ENCODE assay signal across 1 cellular context in the genomic region with DNA sequence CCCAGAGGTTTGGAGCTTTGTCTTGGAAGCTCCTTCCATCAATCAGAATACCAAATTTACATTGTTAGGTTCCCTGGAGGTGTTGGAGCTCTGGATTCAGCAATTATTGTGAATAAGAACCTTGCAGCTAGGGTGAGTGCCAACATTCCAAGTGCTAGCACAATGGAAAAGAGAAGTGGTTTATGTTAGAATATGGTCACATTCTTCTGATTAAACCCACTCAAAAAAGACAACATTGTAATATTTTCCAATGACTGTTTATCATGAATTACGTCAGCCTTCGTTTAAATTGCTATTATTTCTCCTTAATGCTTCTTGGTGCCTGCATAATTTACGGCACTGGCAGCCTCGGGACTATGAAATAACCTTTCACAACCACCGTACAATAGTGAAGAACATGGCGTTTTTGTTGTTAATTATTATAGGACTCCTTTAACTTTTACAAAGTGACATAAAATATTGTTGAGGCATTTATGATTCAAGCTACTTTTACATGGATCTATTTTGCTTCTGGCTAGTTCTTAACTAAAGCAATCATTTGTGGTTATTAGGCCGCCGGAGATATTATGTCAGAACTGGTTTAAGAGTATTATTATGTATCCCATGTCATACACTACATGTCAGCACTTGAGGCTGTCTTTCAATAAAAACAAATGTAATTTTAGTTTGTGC.
A peak's percentile ranks its signal among the peaks of the same experiment; 100 is the strongest.
TF ChIP-seq lines count a peak whose summit lies in the region.

No MANE protein-coding gene starts in this region.

TF ChIP-seq in HEK293, 187 proteins besides CTCF, POLR2A, EP300 and RAD21 (continued from another document and continues in another):
- TF ChIP-seq ZNF23 (tag by site-specific recombination; IDR thresholded peaks at IDR 0.05; ENCODE audit: borderline replicate concordance) = no peak
- no peak for TF ChIP-seq ZNF155 (tag by site-specific recombination; IDR thresholded peaks at IDR 0.05)
- TF ChIP-seq ZNF391 (tag by site-specific recombination; IDR thresholded peaks at IDR 0.05; ENCODE audit: borderline replicate concordance, low read depth) = no peak; the same call in 1 of the 2 replicates
- TF ChIP-seq ZNF677 (tag by site-specific recombination; IDR thresholded peaks at IDR 0.05) = no peak
- TF ChIP-seq, protein P1, sequence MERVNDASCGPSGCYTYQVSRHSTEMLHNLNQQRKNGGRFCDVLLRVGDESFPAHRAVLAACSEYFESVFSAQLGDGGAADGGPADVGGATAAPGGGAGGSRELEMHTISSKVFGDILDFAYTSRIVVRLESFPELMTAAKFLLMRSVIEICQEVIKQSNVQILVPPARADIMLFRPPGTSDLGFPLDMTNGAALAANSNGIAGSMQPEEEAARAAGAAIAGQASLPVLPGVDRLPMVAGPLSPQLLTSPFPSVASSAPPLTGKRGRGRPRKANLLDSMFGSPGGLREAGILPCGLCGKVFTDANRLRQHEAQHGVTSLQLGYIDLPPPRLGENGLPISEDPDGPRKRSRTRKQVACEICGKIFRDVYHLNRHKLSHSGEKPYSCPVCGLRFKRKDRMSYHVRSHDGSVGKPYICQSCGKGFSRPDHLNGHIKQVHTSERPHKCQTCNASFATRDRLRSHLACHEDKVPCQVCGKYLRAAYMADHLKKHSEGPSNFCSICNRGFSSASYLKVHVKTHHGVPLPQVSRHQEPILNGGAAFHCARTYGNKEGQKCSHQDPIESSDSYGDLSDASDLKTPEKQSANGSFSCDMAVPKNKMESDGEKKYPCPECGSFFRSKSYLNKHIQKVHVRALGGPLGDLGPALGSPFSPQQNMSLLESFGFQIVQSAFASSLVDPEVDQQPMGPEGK (tag by site-specific recombination; IDR thresholded peaks at IDR 0.05) = no peak
- no peak for TF ChIP-seq ZNF202 (tag by site-specific recombination; IDR thresholded peaks at IDR 0.05; ENCODE audit: borderline replicate concordance)
- TF ChIP-seq GFI1B (tag by site-specific recombination; IDR thresholded peaks at IDR 0.05) = no peak
- TF ChIP-seq, protein P2, sequence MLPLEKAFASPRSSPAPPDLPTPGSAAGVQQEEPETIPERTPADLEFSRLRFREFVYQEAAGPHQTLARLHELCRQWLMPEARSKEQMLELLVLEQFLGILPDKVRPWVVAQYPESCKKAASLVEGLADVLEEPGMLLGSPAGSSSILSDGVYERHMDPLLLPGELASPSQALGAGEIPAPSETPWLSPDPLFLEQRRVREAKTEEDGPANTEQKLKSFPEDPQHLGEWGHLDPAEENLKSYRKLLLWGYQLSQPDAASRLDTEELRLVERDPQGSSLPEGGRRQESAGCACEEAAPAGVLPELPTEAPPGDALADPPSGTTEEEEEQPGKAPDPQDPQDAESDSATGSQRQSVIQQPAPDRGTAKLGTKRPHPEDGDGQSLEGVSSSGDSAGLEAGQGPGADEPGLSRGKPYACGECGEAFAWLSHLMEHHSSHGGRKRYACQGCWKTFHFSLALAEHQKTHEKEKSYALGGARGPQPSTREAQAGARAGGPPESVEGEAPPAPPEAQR (tag by site-specific recombination; IDR thresholded peaks at IDR 0.05) = no peak
- TF ChIP-seq ZNF157 (tag by site-specific recombination; IDR thresholded peaks at IDR 0.05) = no peak
- TF ChIP-seq ZNF768 (tag by site-specific recombination; IDR thresholded peaks at IDR 0.05) = no peak
- no peak for TF ChIP-seq ZNF350 (tag by site-specific recombination; IDR thresholded peaks at IDR 0.05)
- TF ChIP-seq ZNF654 (tag by site-specific recombination; IDR thresholded peaks at IDR 0.05; ENCODE audit: low read depth) = 0 out of 2 replicates have a peak, but pooled peaks have one; percentile 6
- no peak for TF ChIP-seq YY2 (tag by site-specific recombination; IDR thresholded peaks at IDR 0.05)
- TF ChIP-seq MZF1 (tag by site-specific recombination; IDR thresholded peaks at IDR 0.05; ENCODE audit: borderline replicate concordance) = no peak
- no peak for TF ChIP-seq ZBTB48 (tag by site-specific recombination; IDR thresholded peaks at IDR 0.05)
- peak; percentile 88 for TF ChIP-seq OSR2 (tag by site-specific recombination; IDR thresholded peaks at IDR 0.05)
- TF ChIP-seq, protein P3, sequence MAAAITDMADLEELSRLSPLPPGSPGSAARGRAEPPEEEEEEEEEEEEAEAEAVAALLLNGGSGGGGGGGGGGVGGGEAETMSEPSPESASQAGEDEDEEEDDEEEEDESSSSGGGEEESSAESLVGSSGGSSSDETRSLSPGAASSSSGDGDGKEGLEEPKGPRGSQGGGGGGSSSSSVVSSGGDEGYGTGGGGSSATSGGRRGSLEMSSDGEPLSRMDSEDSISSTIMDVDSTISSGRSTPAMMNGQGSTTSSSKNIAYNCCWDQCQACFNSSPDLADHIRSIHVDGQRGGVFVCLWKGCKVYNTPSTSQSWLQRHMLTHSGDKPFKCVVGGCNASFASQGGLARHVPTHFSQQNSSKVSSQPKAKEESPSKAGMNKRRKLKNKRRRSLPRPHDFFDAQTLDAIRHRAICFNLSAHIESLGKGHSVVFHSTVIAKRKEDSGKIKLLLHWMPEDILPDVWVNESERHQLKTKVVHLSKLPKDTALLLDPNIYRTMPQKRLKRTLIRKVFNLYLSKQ (tag by site-specific recombination; IDR thresholded peaks at IDR 0.05; ENCODE audit: borderline replicate concordance) = 0 out of 2 replicates have a peak, but pooled peaks have one; percentile 44
- TF ChIP-seq ZFP37 (tag by site-specific recombination; IDR thresholded peaks at IDR 0.05) = no peak
- TF ChIP-seq ZNF548 (tag by site-specific recombination; IDR thresholded peaks at IDR 0.05) = no peak
- TF ChIP-seq ZNF223 (tag by site-specific recombination; IDR thresholded peaks at IDR 0.05) = no peak
- TF ChIP-seq ZNF501 (tag by site-specific recombination; IDR thresholded peaks at IDR 0.05) = 0 out of 2 replicates have a peak, but pooled peaks have one; percentile 21
- TF ChIP-seq ZNF274 (IDR thresholded peaks at IDR 0.05; ENCODE audit: low read length) = no peak
- TF ChIP-seq ZNF274 (tag by site-specific recombination; IDR thresholded peaks at IDR 0.05; ENCODE audit: borderline replicate concordance) = no peak
- TF ChIP-seq REPIN1 (tag by site-specific recombination; IDR thresholded peaks at IDR 0.05; ENCODE audit: low read depth) = no peak; the same call in 1 of the 2 replicates
- no peak; the same call in 1 of the 2 replicates for TF ChIP-seq SCRT2 (tag by site-specific recombination; IDR thresholded peaks at IDR 0.05)
- TF ChIP-seq, protein P4, sequence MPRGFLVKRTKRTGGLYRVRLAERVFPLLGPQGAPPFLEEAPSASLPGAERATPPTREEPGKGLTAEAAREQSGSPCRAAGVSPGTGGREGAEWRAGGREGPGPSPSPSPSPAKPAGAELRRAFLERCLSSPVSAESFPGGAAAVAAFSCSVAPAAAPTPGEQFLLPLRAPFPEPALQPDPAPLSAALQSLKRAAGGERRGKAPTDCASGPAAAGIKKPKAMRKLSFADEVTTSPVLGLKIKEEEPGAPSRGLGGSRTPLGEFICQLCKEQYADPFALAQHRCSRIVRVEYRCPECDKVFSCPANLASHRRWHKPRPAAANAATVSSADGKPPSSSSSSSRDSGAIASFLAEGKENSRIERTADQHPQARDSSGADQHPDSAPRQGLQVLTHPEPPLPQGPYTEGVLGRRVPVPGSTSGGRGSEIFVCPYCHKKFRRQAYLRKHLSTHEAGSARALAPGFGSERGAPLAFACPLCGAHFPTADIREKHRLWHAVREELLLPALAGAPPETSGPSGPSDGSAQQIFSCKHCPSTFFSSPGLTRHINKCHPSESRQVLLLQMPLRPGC (tag by site-specific recombination; IDR thresholded peaks at IDR 0.05) = peak; percentile 84
- TF ChIP-seq, protein P5, sequence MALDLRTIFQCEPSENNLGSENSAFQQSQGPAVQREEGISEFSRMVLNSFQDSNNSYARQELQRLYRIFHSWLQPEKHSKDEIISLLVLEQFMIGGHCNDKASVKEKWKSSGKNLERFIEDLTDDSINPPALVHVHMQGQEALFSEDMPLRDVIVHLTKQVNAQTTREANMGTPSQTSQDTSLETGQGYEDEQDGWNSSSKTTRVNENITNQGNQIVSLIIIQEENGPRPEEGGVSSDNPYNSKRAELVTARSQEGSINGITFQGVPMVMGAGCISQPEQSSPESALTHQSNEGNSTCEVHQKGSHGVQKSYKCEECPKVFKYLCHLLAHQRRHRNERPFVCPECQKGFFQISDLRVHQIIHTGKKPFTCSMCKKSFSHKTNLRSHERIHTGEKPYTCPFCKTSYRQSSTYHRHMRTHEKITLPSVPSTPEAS (tag by site-specific recombination; IDR thresholded peaks at IDR 0.05) = no peak
- no peak for TF ChIP-seq ZNF169 (tag by site-specific recombination; IDR thresholded peaks at IDR 0.05)
- TF ChIP-seq ZNF561 (tag by site-specific recombination; IDR thresholded peaks at IDR 0.05; ENCODE audit: borderline replicate concordance) = no peak
- no peak for TF ChIP-seq RBAK (tag by site-specific recombination; IDR thresholded peaks at IDR 0.05)
- TF ChIP-seq ZNF529 (tag by site-specific recombination; IDR thresholded peaks at IDR 0.05; ENCODE audit: insufficient replicate concordance) = no peak
- TF ChIP-seq ZNF324 (tag by site-specific recombination; IDR thresholded peaks at IDR 0.05) = no peak
- TF ChIP-seq ZNF555 (tag by site-specific recombination; conservative IDR thresholded peaks at IDR 0.05) = no peak
- TF ChIP-seq EGR2 (tag by site-specific recombination; IDR thresholded peaks at IDR 0.05; ENCODE audit: low read depth) = no peak
- TF ChIP-seq ZBTB8A (tag by site-specific recombination; IDR thresholded peaks at IDR 0.05) = peak; percentile 37
- TF ChIP-seq ZNF211 (tag by site-specific recombination; IDR thresholded peaks at IDR 0.05; ENCODE audit: low read depth) = no peak
- no peak for TF ChIP-seq HOXA7 (CRISPR knock-in tag; IDR thresholded peaks at IDR 0.05; ENCODE audit: borderline replicate concordance)
- no peak for TF ChIP-seq ZNF585B (tag by site-specific recombination; IDR thresholded peaks at IDR 0.05)
- no peak for TF ChIP-seq ZFP69B (tag by site-specific recombination; IDR thresholded peaks at IDR 0.05)
- no peak for TF ChIP-seq HOXC10 (CRISPR knock-in tag; IDR thresholded peaks at IDR 0.05)
- peak; percentile 91 for TF ChIP-seq IKZF3 (tag by site-specific recombination; IDR thresholded peaks at IDR 0.05)
- TF ChIP-seq, protein P6, sequence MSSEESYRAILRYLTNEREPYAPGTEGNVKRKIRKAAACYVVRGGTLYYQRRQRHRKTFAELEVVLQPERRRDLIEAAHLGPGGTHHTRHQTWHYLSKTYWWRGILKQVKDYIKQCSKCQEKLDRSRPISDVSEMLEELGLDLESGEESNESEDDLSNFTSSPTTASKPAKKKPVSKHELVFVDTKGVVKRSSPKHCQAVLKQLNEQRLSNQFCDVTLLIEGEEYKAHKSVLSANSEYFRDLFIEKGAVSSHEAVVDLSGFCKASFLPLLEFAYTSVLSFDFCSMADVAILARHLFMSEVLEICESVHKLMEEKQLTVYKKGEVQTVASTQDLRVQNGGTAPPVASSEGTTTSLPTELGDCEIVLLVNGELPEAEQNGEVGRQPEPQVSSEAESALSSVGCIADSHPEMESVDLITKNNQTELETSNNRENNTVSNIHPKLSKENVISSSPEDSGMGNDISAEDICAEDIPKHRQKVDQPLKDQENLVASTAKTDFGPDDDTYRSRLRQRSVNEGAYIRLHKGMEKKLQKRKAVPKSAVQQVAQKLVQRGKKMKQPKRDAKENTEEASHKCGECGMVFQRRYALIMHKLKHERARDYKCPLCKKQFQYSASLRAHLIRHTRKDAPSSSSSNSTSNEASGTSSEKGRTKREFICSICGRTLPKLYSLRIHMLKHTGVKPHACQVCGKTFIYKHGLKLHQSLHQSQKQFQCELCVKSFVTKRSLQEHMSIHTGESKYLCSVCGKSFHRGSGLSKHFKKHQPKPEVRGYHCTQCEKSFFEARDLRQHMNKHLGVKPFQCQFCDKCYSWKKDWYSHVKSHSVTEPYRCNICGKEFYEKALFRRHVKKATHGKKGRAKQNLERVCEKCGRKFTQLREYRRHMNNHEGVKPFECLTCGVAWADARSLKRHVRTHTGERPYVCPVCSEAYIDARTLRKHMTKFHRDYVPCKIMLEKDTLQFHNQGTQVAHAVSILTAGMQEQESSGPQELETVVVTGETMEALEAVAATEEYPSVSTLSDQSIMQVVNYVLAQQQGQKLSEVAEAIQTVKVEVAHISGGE (tag by site-specific recombination; conservative IDR thresholded peaks at IDR 0.05; ENCODE audit: low read depth) = no peak
- TF ChIP-seq SP3 (tag by site-specific recombination; IDR thresholded peaks at IDR 0.05) = peak; percentile 26; the same call in 1 of the 2 replicates
- TF ChIP-seq, protein P7, sequence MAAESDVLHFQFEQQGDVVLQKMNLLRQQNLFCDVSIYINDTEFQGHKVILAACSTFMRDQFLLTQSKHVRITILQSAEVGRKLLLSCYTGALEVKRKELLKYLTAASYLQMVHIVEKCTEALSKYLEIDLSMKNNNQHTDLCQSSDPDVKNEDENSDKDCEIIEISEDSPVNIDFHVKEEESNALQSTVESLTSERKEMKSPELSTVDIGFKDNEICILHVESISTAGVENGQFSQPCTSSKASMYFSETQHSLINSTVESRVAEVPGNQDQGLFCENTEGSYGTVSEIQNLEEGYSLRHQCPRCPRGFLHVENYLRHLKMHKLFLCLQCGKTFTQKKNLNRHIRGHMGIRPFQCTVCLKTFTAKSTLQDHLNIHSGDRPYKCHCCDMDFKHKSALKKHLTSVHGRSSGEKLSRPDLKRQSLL (tag by site-specific recombination; IDR thresholded peaks at IDR 0.05) = peak; percentile 13; the same call in 1 of the 2 replicates
- TF ChIP-seq MEIS1 (CRISPR knock-in tag; IDR thresholded peaks at IDR 0.05; ENCODE audit: borderline replicate concordance) = no peak
- TF ChIP-seq ZNF239 (tag by site-specific recombination; IDR thresholded peaks at IDR 0.05) = no peak
- TF ChIP-seq, protein P8, sequence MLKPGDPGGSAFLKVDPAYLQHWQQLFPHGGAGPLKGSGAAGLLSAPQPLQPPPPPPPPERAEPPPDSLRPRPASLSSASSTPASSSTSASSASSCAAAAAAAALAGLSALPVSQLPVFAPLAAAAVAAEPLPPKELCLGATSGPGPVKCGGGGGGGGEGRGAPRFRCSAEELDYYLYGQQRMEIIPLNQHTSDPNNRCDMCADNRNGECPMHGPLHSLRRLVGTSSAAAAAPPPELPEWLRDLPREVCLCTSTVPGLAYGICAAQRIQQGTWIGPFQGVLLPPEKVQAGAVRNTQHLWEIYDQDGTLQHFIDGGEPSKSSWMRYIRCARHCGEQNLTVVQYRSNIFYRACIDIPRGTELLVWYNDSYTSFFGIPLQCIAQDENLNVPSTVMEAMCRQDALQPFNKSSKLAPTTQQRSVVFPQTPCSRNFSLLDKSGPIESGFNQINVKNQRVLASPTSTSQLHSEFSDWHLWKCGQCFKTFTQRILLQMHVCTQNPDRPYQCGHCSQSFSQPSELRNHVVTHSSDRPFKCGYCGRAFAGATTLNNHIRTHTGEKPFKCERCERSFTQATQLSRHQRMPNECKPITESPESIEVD (tag by site-specific recombination; IDR thresholded peaks at IDR 0.05) = peak; percentile 99
- TF ChIP-seq, protein P9, sequence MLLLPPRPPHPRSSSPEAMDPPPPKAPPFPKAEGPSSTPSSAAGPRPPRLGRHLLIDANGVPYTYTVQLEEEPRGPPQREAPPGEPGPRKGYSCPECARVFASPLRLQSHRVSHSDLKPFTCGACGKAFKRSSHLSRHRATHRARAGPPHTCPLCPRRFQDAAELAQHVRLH (tag by site-specific recombination; IDR thresholded peaks at IDR 0.05) = 0 out of 2 replicates have a peak, but pooled peaks have one; percentile 28
- no peak for TF ChIP-seq ZNF658 (tag by site-specific recombination; IDR thresholded peaks at IDR 0.05)
- TF ChIP-seq, protein P10, sequence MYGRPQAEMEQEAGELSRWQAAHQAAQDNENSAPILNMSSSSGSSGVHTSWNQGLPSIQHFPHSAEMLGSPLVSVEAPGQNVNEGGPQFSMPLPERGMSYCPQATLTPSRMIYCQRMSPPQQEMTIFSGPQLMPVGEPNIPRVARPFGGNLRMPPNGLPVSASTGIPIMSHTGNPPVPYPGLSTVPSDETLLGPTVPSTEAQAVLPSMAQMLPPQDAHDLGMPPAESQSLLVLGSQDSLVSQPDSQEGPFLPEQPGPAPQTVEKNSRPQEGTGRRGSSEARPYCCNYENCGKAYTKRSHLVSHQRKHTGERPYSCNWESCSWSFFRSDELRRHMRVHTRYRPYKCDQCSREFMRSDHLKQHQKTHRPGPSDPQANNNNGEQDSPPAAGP (tag by site-specific recombination; IDR thresholded peaks at IDR 0.05) = no peak
